ENCODE assay signal across 9 cellular contexts in the genomic region with DNA sequence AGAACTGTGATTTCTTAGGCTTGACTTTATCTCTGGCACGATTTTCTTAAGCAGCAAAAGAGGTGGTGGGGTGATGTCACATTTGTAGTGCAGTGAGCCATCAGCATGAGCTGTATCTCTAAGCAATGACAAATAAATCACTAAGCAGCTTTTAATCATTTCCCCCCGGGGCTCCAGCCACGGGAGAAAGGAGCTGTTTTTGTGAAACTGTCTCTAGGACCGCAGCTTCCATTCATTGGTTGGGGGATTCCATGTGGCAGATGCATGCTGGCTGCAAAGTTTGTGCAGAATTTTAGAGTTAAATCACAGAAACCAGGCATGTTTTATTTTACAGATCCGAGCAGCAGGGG. TPM values are rescaled to one million over a fixed set of nuclear protein-coding genes. Genes with fewer than 3 reads are reported as not detected.
DNase-seq lines count a peak whose midpoint lies in the region; ATAC-seq and TF ChIP-seq lines count a peak whose summit lies in the region.
"Had no signal": no experiment of that assay in that cellular context is flagged by ENCODE, and none has a peak within 500 bp of the region (broad histone marks: within the 10 kb centered on the region; RNA-seq: fewer than 3 reads in every experiment).

No MANE protein-coding gene starts in this region.

- H3K9me3 Mint-ChIP-seq in activated naive CD4-positive, alpha-beta T cell treated with anti-CD3 and anti-CD28 coated beads, Interleukin-2, amount 10 ng/mL, durations not matched to agents 7 days and 5 days: no peaks in the 10 kb centered on the region

- H3K27ac Mint-ChIP-seq in activated naive CD4-positive, alpha-beta T cell treated with anti-CD3 and anti-CD28 coated beads, Interleukin-2, amount 10 ng/mL, durations not matched to agents 7 days and 5 days: no peak overlapping the region

- TF ChIP-seq CTCF in AG04450 (IDR thresholded peaks at IDR 0.05; ENCODE audit: low read depth, low read length) (no peak), OCI-LY7 (conservative IDR thresholded peaks at IDR 0.05; ENCODE audit: low read length) (no peak)

- CTCF ChIA-PET in AG04450 (lab: Charles Lee) (interaction anchor here (0.6 to 3.1 kb wide), 7 partner anchors 12 to 309 kb away, joined by 3 to 24 read pairs (median 3); no protein-coding TSS in a partner anchor), OCI-LY7 (lab: Charles Lee; ENCODE audit: unreplicated experiment) (no interaction called here)
- CTCF ChIA-PET in activated naive CD4-positive, alpha-beta T cell treated with anti-CD3 and anti-CD28 coated beads, Interleukin-2, amount 10 ng/mL, durations not matched to agents 7 days and 5 days (lab: Charles Lee): interaction anchor here (0.9 kb wide), 1 partner anchor 295 kb away, joined by 4 read pairs; no protein-coding TSS in a partner anchor

- H3K4me2 ChIP-seq in OCI-LY7 (ENCODE audit: low read length): no peak overlapping the region

- intact Hi-C loops in OCI-LY7 (cut with micrococcal nuclease; ENCODE audit: unreplicated experiment): no loop called here

- H3K27me3 ChIP-seq in AG04450 (ENCODE audit: control insufficient read depth, insufficient read depth, low read length) (no peaks in the 10 kb centered on the region), iPS-15b (ENCODE audit: control insufficient read depth, insufficient read depth, low read length) (no peaks in the 10 kb centered on the region)

- no peaks in the 10 kb centered on the region for H4K20me1 ChIP-seq in OCI-LY7 (ENCODE audit: insufficient read depth, low read length)

- H3K4me3 ChIP-seq in AG04450 (ENCODE audit: low read depth, low read length) (peak overlapping the region; percentile 59), iPS-15b (ENCODE audit: low read depth, low read length) (peak overlapping the region; percentile 74), OCI-LY7 (ENCODE audit: low read depth, low read length, poor library complexity, severe bottlenecking) (no peak overlapping the region)

- peaks cover 12% of the 10 kb centered on the region for H3K4me1 Mint-ChIP-seq in activated naive CD4-positive, alpha-beta T cell treated with anti-CD3 and anti-CD28 coated beads, Interleukin-2, amount 10 ng/mL, durations not matched to agents 7 days and 5 days

- POLR2A ChIA-PET in AG04450 (lab: Yijun Ruan, JAX): no interaction called here
- POLR2A ChIA-PET in OCI-LY7 (lab: Charles Lee): interaction anchor here (0.6 kb wide), 1 partner anchor 172 kb away, joined by 5 read pairs; no protein-coding TSS in a partner anchor

- no peak overlapping the region for H3K27ac ChIP-seq in AG04450 (ENCODE audit: low read depth, low read length)
- no peak overlapping the region for H3K27ac ChIP-seq in OCI-LY7 (ENCODE audit: low read depth, low read length, poor library complexity, severe bottlenecking)
- H3K27ac ChIP-seq: HL-60 had no signal

- DNase-seq in AG04450 (ENCODE audit: low read depth, low spot score) (no peak), left lobe of liver (ENCODE audit: low spot score) (no peak), OCI-LY7 (ENCODE audit: low spot score) (no peak)
- no peak for DNase-seq in activated naive CD4-positive, alpha-beta T cell treated with anti-CD3 and anti-CD28 coated beads, Interleukin-2, amount 10 ng/mL, durations not matched to agents 7 days and 5 days
- DNase-seq in stimulated activated CD4-positive, alpha-beta T cell treated with anti-CD3 and anti-CD28 coated beads, TNF-alpha, amount 100 ng/mL, for 24 hours (ENCODE audit: low read depth in 3 of 3): peak in 2 of 3 experiments; percentile 18 to 31

- H3K9me3 ChIP-seq in AG04450 (ENCODE audit: control insufficient read depth, insufficient read depth, low read length): no peaks in the 10 kb centered on the region
- H3K9me3 ChIP-seq in iPS-15b (ENCODE audit: control insufficient read depth, insufficient read depth, low read length): no peaks in the 10 kb centered on the region
- no peaks in the 10 kb centered on the region for H3K9me3 ChIP-seq in OCI-LY7 (ENCODE audit: low read length)

- H3K27me3 Mint-ChIP-seq in activated naive CD4-positive, alpha-beta T cell treated with anti-CD3 and anti-CD28 coated beads, Interleukin-2, amount 10 ng/mL, durations not matched to agents 7 days and 5 days: peaks cover 40% of the 10 kb centered on the region

- no peak overlapping the region for H2AFZ ChIP-seq in OCI-LY7 (ENCODE audit: low read length)

- H3K79me2 ChIP-seq in OCI-LY7 (ENCODE audit: insufficient read depth, low read depth, low read length): no peaks in the 10 kb centered on the region

- BruUV-seq in OCI-LY7 (replicated peaks; lab: Mats Ljungman, UMichigan): no TSS peak

- peak overlapping the region; percentile 32 for H3K4me3 Mint-ChIP-seq in activated naive CD4-positive, alpha-beta T cell treated with anti-CD3 and anti-CD28 coated beads, Interleukin-2, amount 10 ng/mL, durations not matched to agents 7 days and 5 days

- H3K9me2 ChIP-seq in OCI-LY7 (ENCODE audit: insufficient read depth, low read length): no peaks in the 10 kb centered on the region

- H3K9ac ChIP-seq in iPS-15b (ENCODE audit: low read depth, low read length): peak overlapping the region; percentile 74

- peaks cover 2% of the 10 kb centered on the region for H3K36me3 ChIP-seq in iPS-15b (ENCODE audit: control insufficient read depth, insufficient read depth, low read length)
- no peaks in the 10 kb centered on the region for H3K36me3 ChIP-seq in OCI-LY7 (ENCODE audit: insufficient read depth, low read length)

- H3K4me1 ChIP-seq in iPS-15b (ENCODE audit: control insufficient read depth, insufficient read depth, low read length) (peaks cover 39% of the 10 kb centered on the region), OCI-LY7 (ENCODE audit: insufficient read depth, low read length, poor library complexity, severe bottlenecking) (no peaks in the 10 kb centered on the region)

- no peaks in the 10 kb centered on the region for H3K36me3 Mint-ChIP-seq in activated naive CD4-positive, alpha-beta T cell treated with anti-CD3 and anti-CD28 coated beads, Interleukin-2, amount 10 ng/mL, durations not matched to agents 7 days and 5 days

- ATAC-seq in GM18873 (IDR thresholded peaks at IDR 0.05; ENCODE audit: low FRiP score, unreplicated experiment) (peak; percentile 33), HG03354 (IDR thresholded peaks at IDR 0.05; ENCODE audit: poor library complexity, severe bottlenecking, unreplicated experiment) (peak; percentile 61), left lobe of liver (no peak)

RNA-seq across cellular contexts. Expression of a gene that starts 0.5 kb away (rescaled TPM):
- 5.4 and 6.6 TPM in 2 replicates for polyA plus RNA-seq in AG04450 (2011; rRNA removed)
- 11.0 and 13.1 TPM in 2 replicates for polyA minus RNA-seq in AG04450 (2011; rRNA and poly(A)+ RNA removed)
- 26.7 TPM for total RNA-seq in left lobe of liver
- not detected in 2 replicates for total RNA-seq in OCI-LY7 (2014; rRNA removed; shearing (Covaris generic))
- total RNA-seq in OCI-LY7 (2022): not detected in 2 replicates

Comparison
In these comparisons a context has a peak if more than half of its experiments do, and no peak if none do; other contexts are left out.
1. DNase-seq: peak in stimulated activated CD4-positive, alpha-beta T cell treated with anti-CD3 and anti-CD28 coated beads, TNF-alpha, amount 100 ng/mL, for 24 hours (2 of 3); none in AG04450 (single experiment), activated naive CD4-positive, alpha-beta T cell treated with anti-CD3 and anti-CD28 coated beads, Interleukin-2, amount 10 ng/mL, durations not matched to agents 7 days and 5 days (single experiment), left lobe of liver (single experiment) and OCI-LY7 (single experiment).
2. RNA of a gene that starts 0.5 kb away (total RNA-seq): 26.7 TPM in left lobe of liver (single experiment); not detected in OCI-LY7; every median in the first group is over 10 times any median in the second.